8 cellular contexts compared by ENCODE assay signal in the genomic region with DNA sequence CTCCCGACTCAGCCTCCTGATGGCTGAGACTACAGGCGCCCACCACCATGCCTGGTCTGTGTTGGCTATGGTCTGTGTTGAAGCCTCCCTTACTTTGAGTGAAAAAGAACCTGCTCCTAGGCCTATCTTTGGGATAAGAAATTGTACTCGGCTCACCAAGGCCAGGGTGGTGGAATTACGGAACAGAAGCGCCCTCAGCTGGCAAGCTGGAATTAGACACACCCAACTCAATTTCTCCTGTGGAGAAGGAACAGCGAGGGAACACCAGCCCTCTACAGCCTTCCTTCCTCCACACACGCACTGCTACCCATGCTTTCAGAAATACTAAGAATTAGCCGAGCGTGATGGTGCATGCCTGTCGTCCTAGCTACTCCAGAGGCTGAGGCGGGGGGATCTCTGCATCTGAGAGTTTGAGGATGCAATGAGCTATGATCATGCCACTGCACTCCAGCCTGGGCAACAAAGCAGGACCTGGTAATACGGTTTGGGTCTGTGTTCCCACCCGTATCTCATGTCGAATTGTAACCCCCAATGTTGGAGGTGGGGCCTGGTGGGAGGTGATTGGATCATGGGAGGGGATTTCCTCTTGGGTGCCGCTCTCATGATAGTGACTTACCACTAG. TPM values are rescaled to one million over a fixed set of nuclear protein-coding genes. Genes with fewer than 3 reads are reported as not detected.
DNase-seq lines count a peak whose midpoint lies in the region; ATAC-seq and TF ChIP-seq lines count a peak whose summit lies in the region.

No MANE protein-coding gene starts in this region.

- no peaks in the 10 kb centered on the region for H3K36me3 Mint-ChIP-seq in Calu3 (ENCODE audit: insufficient read depth, unreplicated experiment)

- H3K36me3 ChIP-seq in RWPE2 (ENCODE audit: low read depth) (no peaks in the 10 kb centered on the region), transverse colon (no peaks in the 10 kb centered on the region)

- DNase-seq in Calu3 (peak; percentile 60), HEK293T (ENCODE audit: extremely low spot score) (peak; percentile 72), RWPE2 (ENCODE audit: low spot score) (no peak), fibroblast of villous mesenchyme (ENCODE audit: low read depth) (peak; percentile 19), transverse colon (peak; percentile 30)

- H3K4me1 Mint-ChIP-seq in Calu3 (ENCODE audit: low read depth, unreplicated experiment) = no peaks in the 10 kb centered on the region

- no peaks in the 10 kb centered on the region for H3K9me3 Mint-ChIP-seq in Calu3 (ENCODE audit: low read depth, unreplicated experiment)

- peaks cover 99% of the 10 kb centered on the region for H3K27me3 Mint-ChIP-seq in Calu3 (ENCODE audit: unreplicated experiment)

- TF ChIP-seq EP300 in transverse colon (IDR thresholded peaks at IDR 0.05; ENCODE audit: low read depth) = no peak

- CTCF ChIA-PET in Calu3 (lab: Charles Lee) (interaction anchor here (0.7 to 1.6 kb wide), 6 partner anchors 18 to 1021 kb away, joined by 3 to 13 read pairs (median 5); no protein-coding TSS in a partner anchor), HEK293T (lab: Yijun Ruan, JAX) (interaction anchor here (0.8 to 1.9 kb wide), 4 partner anchors 8 to 456 kb away, joined by 3 to 8 read pairs (median 3); no protein-coding TSS in a partner anchor)

- no peak for TF ChIP-seq POLR2A in transverse colon (IDR thresholded peaks at IDR 0.05)

- POLR2A ChIA-PET in HEK293T (lab: Yijun Ruan, JAX) = interaction anchor here (1.0 kb wide), 1 partner anchor 247 kb away, joined by 3 read pairs; no protein-coding TSS in a partner anchor

- no peak overlapping the region for H3K4me3 ChIP-seq in RWPE2 (ENCODE audit: severe bottlenecking)
- no peak overlapping the region for H3K4me3 ChIP-seq in fibroblast of villous mesenchyme (ENCODE audit: low read depth, low read length)
- H3K4me3 ChIP-seq in transverse colon = no peak overlapping the region

- H3K27me3 ChIP-seq in RWPE2 (ENCODE audit: insufficient read depth, poor library complexity, severe bottlenecking) = no peaks in the 10 kb centered on the region
- H3K27me3 ChIP-seq in transverse colon = peaks cover 4% of the 10 kb centered on the region

- in situ Hi-C loops in transverse colon (cut with MboI; ENCODE audit: low pct_ligation_motif_present in 1 of 4, low pct_unique_long_range_greater_than_20kb in 1 of 4, low sequenced_read_pairs in 3 of 4) = no loop called here

- H3K9me3 ChIP-seq in RWPE2 (ENCODE audit: severe bottlenecking) (no peaks in the 10 kb centered on the region), transverse colon (no peaks in the 10 kb centered on the region)

- no peak overlapping the region for H3K27ac ChIP-seq in RWPE2 (ENCODE audit: poor library complexity, severe bottlenecking)
- H3K27ac ChIP-seq in transverse colon = no peak overlapping the region

- TF ChIP-seq CTCF in Calu3 (IDR thresholded peaks at IDR 0.05; ENCODE audit: unreplicated experiment) = no peak
- TF ChIP-seq CTCF in RWPE2 (IDR thresholded peaks at IDR 0.05; ENCODE audit: poor library complexity, severe bottlenecking) = peak; percentile 54
- TF ChIP-seq CTCF in fibroblast of villous mesenchyme (IDR thresholded peaks at IDR 0.05; ENCODE audit: insufficient read depth, low read depth, low read length) = peak; percentile 50
- peak; percentile 7 to 30 (median 19) for TF ChIP-seq CTCF in transverse colon (IDR thresholded peaks at IDR 0.05)

- ATAC-seq in RWPE2 (ENCODE audit: low read depth) (peak; percentile 47), HG03342 (IDR thresholded peaks at IDR 0.05; ENCODE audit: unreplicated experiment) (no peak), GM18520 (IDR thresholded peaks at IDR 0.05; ENCODE audit: unreplicated experiment) (no peak), HG03097 (IDR thresholded peaks at IDR 0.05; ENCODE audit: low FRiP score, unreplicated experiment) (no peak)

- no TSS peak for BruUV-seq in Calu3 (replicated peaks; lab: Mats Ljungman, UMichigan)

- 26 to 34% methylated on average over 5 to 15 of the region's 15 CpGs for WGBS in transverse colon (ENCODE audit: low coverage in 1 of 2), 2 donors

- H3K27ac Mint-ChIP-seq in Calu3 (ENCODE audit: unreplicated experiment) = no peak overlapping the region

- peaks cover 3% of the 10 kb centered on the region for H3K4me1 ChIP-seq in RWPE2 (ENCODE audit: insufficient read depth, poor library complexity, severe bottlenecking)
- H3K4me1 ChIP-seq in transverse colon = no peaks in the 10 kb centered on the region

- intact Hi-C loops in Calu3 (cut with micrococcal nuclease; ENCODE audit: unreplicated experiment) (loop anchor here (1.0 to 2.0 kb wide), 4 partner anchors 90 to 457 kb away; no protein-coding TSS in a partner anchor), transverse colon (cut with DNase I; ENCODE audit: low total_unique reads) (no loop called here)

- H3K4me3 Mint-ChIP-seq in Calu3 (ENCODE audit: low read depth, unreplicated experiment) = no peak overlapping the region

TF ChIP-seq in HEK293T, 16 proteins besides CTCF, POLR2A, EP300 and RAD21:
- TF ChIP-seq L3MBTL2 (conservative IDR thresholded peaks at IDR 0.05) = no peak
- no peak for TF ChIP-seq SUZ12 (IDR thresholded peaks at IDR 0.05)
- TF ChIP-seq NFRKB (IDR thresholded peaks at IDR 0.05) = no peak
- no peak for TF ChIP-seq FOXK2 (IDR thresholded peaks at IDR 0.05)
- no peak for TF ChIP-seq HDGF (IDR thresholded peaks at IDR 0.05; ENCODE audit: borderline replicate concordance)
- no peak for TF ChIP-seq LEF1 (IDR thresholded peaks at IDR 0.05; ENCODE audit: borderline replicate concordance)
- TF ChIP-seq TARDBP (IDR thresholded peaks at IDR 0.05) = no peak
- no peak for TF ChIP-seq ARNT (IDR thresholded peaks at IDR 0.05)
- TF ChIP-seq ZNF384 (IDR thresholded peaks at IDR 0.05) = no peak
- no peak for TF ChIP-seq FOXM1 (IDR thresholded peaks at IDR 0.05; ENCODE audit: borderline replicate concordance)
- TF ChIP-seq BHLHE40 (IDR thresholded peaks at IDR 0.05; ENCODE audit: borderline replicate concordance) = no peak
- TF ChIP-seq ELF4 (IDR thresholded peaks at IDR 0.05) = no peak
- TF ChIP-seq, protein P1, sequence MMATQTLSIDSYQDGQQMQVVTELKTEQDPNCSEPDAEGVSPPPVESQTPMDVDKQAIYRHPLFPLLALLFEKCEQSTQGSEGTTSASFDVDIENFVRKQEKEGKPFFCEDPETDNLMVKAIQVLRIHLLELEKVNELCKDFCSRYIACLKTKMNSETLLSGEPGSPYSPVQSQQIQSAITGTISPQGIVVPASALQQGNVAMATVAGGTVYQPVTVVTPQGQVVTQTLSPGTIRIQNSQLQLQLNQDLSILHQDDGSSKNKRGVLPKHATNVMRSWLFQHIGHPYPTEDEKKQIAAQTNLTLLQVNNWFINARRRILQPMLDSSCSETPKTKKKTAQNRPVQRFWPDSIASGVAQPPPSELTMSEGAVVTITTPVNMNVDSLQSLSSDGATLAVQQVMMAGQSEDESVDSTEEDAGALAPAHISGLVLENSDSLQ (IDR thresholded peaks at IDR 0.05) = no peak
- TF ChIP-seq CTBP1 (IDR thresholded peaks at IDR 0.05; ENCODE audit: borderline replicate concordance) = no peak
- no peak for TF ChIP-seq SP1 (IDR thresholded peaks at IDR 0.05)
- no peak for TF ChIP-seq FOXA1 (IDR thresholded peaks at IDR 0.05)

RNA-seq across cellular contexts. Expression of a gene that starts 40.1 kb away (rescaled TPM):
- total RNA-seq in Calu3 (2022) (56.8 and 61.7 TPM in 2 replicates), fibroblast of villous mesenchyme (21.3 and 31.1 TPM in 2 replicates), transverse colon (10 to 100 TPM; 38.5 to 67.5 (median 58.5) TPM)
